1 cellular context compared by ENCODE assay signal in genomic region chr5:111512406-111513174, GRCh38.
TF ChIP-seq lines count a peak whose summit lies in the region.

Gene STARD4 (minus strand): TSS chr5:111512535. CDS start chr5:111507433, 5,102 bp downstream.

TF ChIP-seq in K562, 482 proteins besides CTCF, POLR2A, EP300 and RAD21 (continued from another document and continues in another):
- TF ChIP-seq FOXP4 (CRISPR knock-in tag; IDR thresholded peaks at IDR 0.05; ENCODE audit: borderline replicate concordance) (no peak), ZNF408 (CRISPR knock-in tag; IDR thresholded peaks at IDR 0.05; ENCODE audit: low read depth) (no peak), ZBTB2 (IDR thresholded peaks at IDR 0.05) (0 out of 2 replicates have a peak, but pooled peaks have one; percentile 44), FOXA1 (IDR thresholded peaks at IDR 0.05; ENCODE audit: borderline replicate concordance) (no peak), TFAM (CRISPR knock-in tag; conservative IDR thresholded peaks at IDR 0.05) (no peak), NR2C2 (CRISPR knock-in tag; IDR thresholded peaks at IDR 0.05) (no peak), NR2C2 (tag; IDR thresholded peaks at IDR 0.05) (peak; percentile 80), FOS (IDR thresholded peaks at IDR 0.05; ENCODE audit: extremely low read depth, insufficient read length) (peak; percentile 83), E2F5 (CRISPR knock-in tag; IDR thresholded peaks at IDR 0.05) (peak; percentile 40; the same call in 1 of the 2 replicates), POLR3A (IDR thresholded peaks at IDR 0.05; ENCODE audit: borderline replicate concordance, extremely low read depth, insufficient read depth, insufficient read length) (no peak), SAFB (IDR thresholded peaks at IDR 0.05; ENCODE audit: borderline replicate concordance, low read depth, low read length) (peak; percentile 77), MLLT1 (IDR thresholded peaks at IDR 0.05) (peak in 1 of 2 experiments; percentile 95), ZMIZ1 (IDR thresholded peaks at IDR 0.05; ENCODE audit: low read depth in 2 of 2, low read length in 2 of 2) (no peak; a peak in 1 of 4 replicates), SIRT6 (IDR thresholded peaks at IDR 0.05; ENCODE audit: low read depth, low read length) (no peak), PRDM10 (IDR thresholded peaks at IDR 0.05; ENCODE audit: partially characterized antibody) (peak; percentile 63), RFX7 (CRISPR knock-in tag; IDR thresholded peaks at IDR 0.05) (0 out of 2 replicates have a peak, but pooled peaks have one; percentile 31), ELF2 (CRISPR knock-in tag; IDR thresholded peaks at IDR 0.05) (no peak), BRD4 (IDR thresholded peaks at IDR 0.05) (0 out of 2 replicates have a peak, but pooled peaks have one; percentile 57), REST (CRISPR knock-in tag; IDR thresholded peaks at IDR 0.05; ENCODE audit: low read depth) (no peak; the same call in 1 of the 2 replicates), POLR2AphosphoS5 (IDR thresholded peaks at IDR 0.05; ENCODE audit: control insufficient read depth, insufficient read depth, low read depth, low read length) (peak; percentile 91), DNMT1 (IDR thresholded peaks at IDR 0.05) (peak; percentile 67; the same call in 1 of the 2 replicates), CREB3L1 (IDR thresholded peaks at IDR 0.05; ENCODE audit: borderline replicate concordance, low read depth) (peak; percentile 49; the same call in 1 of the 2 replicates), VEZF1 (CRISPR knock-in tag; IDR thresholded peaks at IDR 0.05) (peak; percentile 100), NRF1 (conservative IDR thresholded peaks at IDR 0.05 in 1 of 2, IDR thresholded peaks at IDR 0.05 in 1 of 2) (peak; percentile 90 to 91), PBX2 (CRISPR knock-in tag; IDR thresholded peaks at IDR 0.05; ENCODE audit: low read depth) (no peak), PBX2 (tag; conservative IDR thresholded peaks at IDR 0.05; ENCODE audit: low read depth) (0 out of 2 replicates have a peak, but pooled peaks have one; percentile 26), HNRNPLL (IDR thresholded peaks at IDR 0.05; ENCODE audit: low read depth, low read length, poor library complexity, severe bottlenecking) (peak; percentile 39), KLF13 (tag; IDR thresholded peaks at IDR 0.05; ENCODE audit: borderline replicate concordance, low read depth) (0 out of 2 replicates have a peak, but pooled peaks have one; percentile 27)
